In the genomic region with DNA sequence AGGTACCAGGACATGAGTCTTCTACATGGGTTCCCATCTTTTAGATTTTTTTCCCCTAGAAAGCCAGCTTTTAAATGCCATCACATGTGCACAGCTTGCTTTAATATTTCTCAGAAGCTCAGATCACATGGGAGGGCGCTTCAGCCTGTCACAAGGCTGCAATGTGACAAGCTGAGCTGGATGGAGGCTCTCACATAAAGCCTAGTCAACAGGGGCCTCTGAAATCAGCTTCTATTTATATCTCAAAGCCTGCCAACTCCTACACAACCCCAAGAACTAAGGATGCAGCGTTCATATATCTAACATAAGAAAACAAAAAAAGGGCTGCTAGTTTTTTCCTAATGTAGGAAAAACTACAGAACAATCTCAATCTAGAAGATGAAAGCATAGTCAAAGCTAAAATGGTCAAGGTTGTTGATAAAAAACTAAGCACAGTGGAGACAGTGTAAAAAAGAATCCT, we compare ENCODE assay signal across 8 cellular contexts. TPM values are rescaled to one million over a fixed set of nuclear protein-coding genes. Genes with fewer than 3 reads are reported as not detected.
A peak's percentile ranks its signal among the peaks of the same experiment; 100 is the strongest.
DNase-seq lines count a peak whose midpoint lies in the region; ATAC-seq and TF ChIP-seq lines count a peak whose summit lies in the region.

No MANE protein-coding gene starts in this region.

- peaks cover 55% of the 10 kb centered on the region for H3K36me3 Mint-ChIP-seq in activated B cell treated with CpG ODN at 0.5 μM for 24 hours (ENCODE audit: low read depth)
- H3K36me3 Mint-ChIP-seq in dendritic cell treated with granulocyte-macrophage colony-stimulating factor and Interleukin-4, amounts not matched to agents 40 ng/mL and 50 ng/mL, for 4 days (ENCODE audit: low read depth) = peaks cover 74% of the 10 kb centered on the region

- peaks cover 45% of the 10 kb centered on the region for H3K4me1 ChIP-seq in MM.1S (ENCODE audit: low read length)

- H3K4me2 ChIP-seq in MM.1S (ENCODE audit: low read depth, low read length) = peak overlapping the region; percentile 75

- no peaks in the 10 kb centered on the region for H3K9me2 ChIP-seq in MM.1S (replicated peaks; ENCODE audit: insufficient read depth, low read length)

- no peaks in the 10 kb centered on the region for H3K27me3 ChIP-seq in MM.1S (replicated peaks; ENCODE audit: insufficient read depth, low read length)

- peak overlapping the region; percentile 86 for H3K27ac Mint-ChIP-seq in activated B cell treated with CpG ODN at 0.5 μM for 24 hours
- peak overlapping the region; percentile 97 for H3K27ac Mint-ChIP-seq in dendritic cell treated with granulocyte-macrophage colony-stimulating factor and Interleukin-4, amounts not matched to agents 40 ng/mL and 50 ng/mL, for 4 days

- H4K20me1 ChIP-seq in MM.1S (ENCODE audit: insufficient read depth, low read length) = peaks cover 49% of the 10 kb centered on the region

- H3K4me3 ChIP-seq in MM.1S (ENCODE audit: low read length) = peak overlapping the region; percentile 94

- H2AFZ ChIP-seq in MM.1S (ENCODE audit: low read length) = no peak overlapping the region

- peak overlapping the region; percentile 98 for H3K9ac ChIP-seq in MM.1S (ENCODE audit: low read length)

- no peaks in the 10 kb centered on the region for H3K9me3 Mint-ChIP-seq in activated B cell treated with CpG ODN at 0.5 μM for 24 hours
- H3K9me3 Mint-ChIP-seq in dendritic cell treated with granulocyte-macrophage colony-stimulating factor and Interleukin-4, amounts not matched to agents 40 ng/mL and 50 ng/mL, for 4 days = no peaks in the 10 kb centered on the region

- intact Hi-C loops in activated B cell treated with CpG ODN at 0.5 μM for 24 hours (cut with micrococcal nuclease) = loop anchor here (1.0 kb wide), 1 partner anchor 7 kb away; no protein-coding TSS in a partner anchor
- intact Hi-C loops in dendritic cell treated with granulocyte-macrophage colony-stimulating factor and Interleukin-4, amounts not matched to agents 40 ng/mL and 50 ng/mL, for 4 days (cut with micrococcal nuclease) = loop anchor here (1.0 to 2.0 kb wide), 2 partner anchors 70 to 230 kb away; no protein-coding TSS in a partner anchor

- H3K27me3 Mint-ChIP-seq in activated B cell treated with CpG ODN at 0.5 μM for 24 hours = no peaks in the 10 kb centered on the region
- no peaks in the 10 kb centered on the region for H3K27me3 Mint-ChIP-seq in dendritic cell treated with granulocyte-macrophage colony-stimulating factor and Interleukin-4, amounts not matched to agents 40 ng/mL and 50 ng/mL, for 4 days

- peak overlapping the region; percentile 96 for H3K4me3 Mint-ChIP-seq in activated B cell treated with CpG ODN at 0.5 μM for 24 hours
- H3K4me3 Mint-ChIP-seq in dendritic cell treated with granulocyte-macrophage colony-stimulating factor and Interleukin-4, amounts not matched to agents 40 ng/mL and 50 ng/mL, for 4 days = peak overlapping the region; percentile 76

- H3K27ac ChIP-seq in MM.1S (ENCODE audit: low read length) = peak overlapping the region; percentile 97; the same call in 1 of the 2 replicates

- POLR2A ChIA-PET in activated B cell treated with CpG ODN at 0.5 μM for 24 hours (lab: Charles Lee) = interaction anchor here (1.1 to 5.0 kb wide), 4 partner anchors 44 to 81 kb away, joined by 5 to 63 read pairs (median 10); no protein-coding TSS in a partner anchor

- TF ChIP-seq CTCF in MM.1S (IDR thresholded peaks at IDR 0.05; ENCODE audit: low read length) (no peak), activated B cell treated with CpG ODN at 0.5 μM for 24 hours (IDR thresholded peaks at IDR 0.05) (no peak)

- no peak for ATAC-seq in activated B cell treated with CpG ODN at 0.5 μM for 24 hours (ENCODE audit: low read depth)
- ATAC-seq in left lobe of liver = peak; percentile 9

- DNase-seq in GM04504 (ENCODE audit: low read depth) (peak; percentile 60), H4 (ENCODE audit: low spot score) (peak; percentile 75), MM.1S (peak; percentile 85), activated B cell treated with CpG ODN at 0.5 μM for 24 hours (no peak), left lobe of liver (ENCODE audit: low spot score) (peak; percentile 72), NCI-H1048 (lab: John Stamatoyannopoulos, UW) (no peak)
- DNase-seq in stimulated activated CD4-positive, alpha-beta T cell treated with anti-CD3 and anti-CD28 coated beads, Interleukin-2, amount 100 ng/mL, for 24 hours = peak; percentile 38 to 56

- H3K4me1 Mint-ChIP-seq in activated B cell treated with CpG ODN at 0.5 μM for 24 hours = peaks cover 54% of the 10 kb centered on the region
- H3K4me1 Mint-ChIP-seq in dendritic cell treated with granulocyte-macrophage colony-stimulating factor and Interleukin-4, amounts not matched to agents 40 ng/mL and 50 ng/mL, for 4 days (ENCODE audit: low read depth) = peaks cover 31% of the 10 kb centered on the region

- H3K9me3 ChIP-seq in MM.1S (replicated peaks; ENCODE audit: insufficient read depth, low read length) = no peaks in the 10 kb centered on the region

- CTCF ChIA-PET in activated B cell treated with CpG ODN at 0.5 μM for 24 hours (lab: Charles Lee) = interaction anchor here (0.8 kb wide), 1 partner anchor 579 kb away, joined by 3 read pairs; no protein-coding TSS in a partner anchor

- H3K36me3 ChIP-seq in MM.1S (replicated peaks; ENCODE audit: insufficient read depth, low read length) = peaks cover 20% of the 10 kb centered on the region

- peaks cover 73% of the 10 kb centered on the region for H3K79me2 ChIP-seq in MM.1S (ENCODE audit: low read length)

- H3F3A ChIP-seq in MM.1S (ENCODE audit: insufficient read depth, low read length) = peaks cover 35% of the 10 kb centered on the region

RNA-seq across cellular contexts. Expression of a gene that starts 2.3 kb away (rescaled TPM):
- total RNA-seq in H4 (2014; rRNA removed; shearing (Covaris generic)) = 170 and 179 TPM in 2 replicates
- total RNA-seq in activated B cell treated with CpG ODN at 0.5 μM for 24 hours = 79.2 and 79.5 TPM in 2 replicates
- total RNA-seq in left lobe of liver = 83.9 TPM

Comparison
In these comparisons a context has a peak if more than half of its experiments do, and no peak if none do; other contexts are left out.
1. DNase-seq: peak in GM04504 (single experiment), H4 (single experiment), MM.1S (single experiment), left lobe of liver (single experiment) and stimulated activated CD4-positive, alpha-beta T cell treated with anti-CD3 and anti-CD28 coated beads, Interleukin-2, amount 100 ng/mL, for 24 hours (2 of 2); none in activated B cell treated with CpG ODN at 0.5 μM for 24 hours (single experiment) and NCI-H1048 (single experiment).